In the genomic region with DNA sequence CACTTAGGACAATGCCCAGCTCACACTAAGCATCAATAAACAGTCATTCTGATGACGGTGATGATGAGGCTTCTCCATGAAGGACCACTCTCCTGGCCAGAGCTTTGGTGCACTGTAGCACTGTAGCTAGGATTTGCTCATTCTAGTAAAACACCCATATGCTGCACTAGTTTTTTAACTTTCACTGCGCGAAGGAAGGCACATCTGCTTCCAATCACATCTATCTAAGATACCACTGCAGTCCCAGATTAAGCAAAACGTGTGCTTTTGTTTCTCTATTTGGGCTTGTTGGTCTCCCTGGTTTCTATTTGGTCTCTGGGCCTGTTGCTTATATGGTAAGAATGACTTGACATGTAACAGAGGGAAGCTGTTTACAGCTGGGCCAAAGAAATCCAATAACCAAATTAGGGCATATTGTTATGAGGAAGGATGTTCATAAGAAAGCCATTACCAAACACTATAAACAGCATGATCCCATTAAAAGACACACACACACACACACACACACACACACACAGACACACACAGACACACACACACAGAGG, we compare ENCODE assay signal across 13 cellular contexts.
DNase-seq lines count a peak whose midpoint lies in the region; ATAC-seq and TF ChIP-seq lines count a peak whose summit lies in the region.
"Had no signal": no experiment of that assay in that cellular context is flagged by ENCODE, and none has a peak within 500 bp of the region (broad histone marks: within the 10 kb centered on the region; RNA-seq: fewer than 3 reads in every experiment).

No MANE protein-coding gene starts in this region.

- H3K9ac ChIP-seq in IMR-90 (ENCODE audit: low read depth, low read length) = 0 out of 2 replicates have a peak overlapping the region, but pooled peaks have one; percentile 42

- in situ Hi-C loops in IMR-90 (cut with MboI; ENCODE audit: low sequenced_read_pairs) = no loop called here
- in situ Hi-C loops in transverse colon (cut with MboI; ENCODE audit: low pct_ligation_motif_present in 1 of 4, low pct_unique_long_range_greater_than_20kb in 1 of 4, low sequenced_read_pairs in 3 of 4) = loop anchor here in 2 of 4 donors (10.0 to 25.0 kb wide), 2 partner anchors 412 to 445 kb away; no protein-coding TSS in a partner anchor

- H2BK120ac ChIP-seq in IMR-90 (ENCODE audit: low read depth, low read length) = peak overlapping the region; percentile 62; the same call in 1 of the 2 replicates

- 0 out of 2 replicates have a peak overlapping the region, but pooled peaks have one; percentile 1 for H3K4me2 ChIP-seq in IMR-90 (ENCODE audit: low read depth, low read length)

- H3K27me3 ChIP-seq in IMR-90 (ENCODE audit: control insufficient read depth, insufficient read depth, low read length) (no peaks in the 10 kb centered on the region), left lung (no peaks in the 10 kb centered on the region), transverse colon (no peaks in the 10 kb centered on the region)
- H3K27me3 ChIP-seq: right lobe of liver had no signal

- no TSS peak for BruUV-seq in IMR-90 (replicated peaks; lab: Mats Ljungman, UMichigan)

- peak overlapping the region; percentile 69 for H3K18ac ChIP-seq in IMR-90 (ENCODE audit: low read depth, low read length)

- peak overlapping the region; percentile 74 for H4K5ac ChIP-seq in IMR-90 (ENCODE audit: low read depth, low read length)

- peak overlapping the region; percentile 35 for H2AFZ ChIP-seq in IMR-90 (replicated peaks; ENCODE audit: low read length, poor library complexity)

- TF ChIP-seq CTCF in IMR-90 (conservative IDR thresholded peaks at IDR 0.05; ENCODE audit: low read depth, low read length) = no peak
- TF ChIP-seq CTCF in left lung (IDR thresholded peaks at IDR 0.05) = no peak
- no peak for TF ChIP-seq CTCF in transverse colon (IDR thresholded peaks at IDR 0.05)

- peaks cover 9% of the 10 kb centered on the region for H3K4me1 ChIP-seq in IMR-90 (ENCODE audit: control insufficient read depth, insufficient read depth, low read length)
- peaks cover 0 to 8% of the 10 kb centered on the region in 2 donors for H3K4me1 ChIP-seq in left lung
- H3K4me1 ChIP-seq in transverse colon = peaks cover 0 to 16% (median 0%) of the 10 kb centered on the region in 4 donors
- H3K4me1 ChIP-seq: right lobe of liver had no signal

- POLR2A ChIA-PET in IMR-90 (lab: Charles Lee; ENCODE audit: unreplicated experiment) = no interaction called here

- H3K9me3 ChIP-seq in IMR-90 (ENCODE audit: control insufficient read depth, insufficient read depth, low read length) = no peaks in the 10 kb centered on the region
- no peaks in the 10 kb centered on the region for H3K9me3 ChIP-seq in left lung
- H3K9me3 ChIP-seq in transverse colon = no peaks in the 10 kb centered on the region
- H3K9me3 ChIP-seq: right lobe of liver had no signal

- dilution Hi-C loops in IMR-90 (cut with HindIII; ENCODE audit: low sequenced_read_pairs, unreplicated experiment) = no loop called here

- H3K4ac ChIP-seq in IMR-90 (ENCODE audit: low read depth, low read length) = peak overlapping the region; percentile 78

- peak overlapping the region; percentile 27 for H2BK5ac ChIP-seq in IMR-90 (ENCODE audit: low read depth, low read length, poor library complexity, severe bottlenecking)

- TF ChIP-seq POLR2A in IMR-90 (IDR thresholded peaks at IDR 0.05; ENCODE audit: low read depth, low read length) (no peak), transverse colon (IDR thresholded peaks at IDR 0.05) (no peak)

- H4K91ac ChIP-seq in IMR-90 (ENCODE audit: insufficient read depth, low read depth, low read length) = peak overlapping the region; percentile 3; the same call in 1 of the 2 replicates

- H3K27ac ChIP-seq in IMR-90 (ENCODE audit: insufficient read depth, low read length) = peak overlapping the region; percentile 94; the same call in 1 of the 2 replicates
- peak overlapping the region; percentile 48 to 49 for H3K27ac ChIP-seq in left lung
- H3K27ac ChIP-seq in transverse colon = peak overlapping the region; percentile 63 to 78 (median 70)
- H3K27ac ChIP-seq: epithelial cell of prostate, right lobe of liver had no signal

- H2BK15ac ChIP-seq in IMR-90 (ENCODE audit: low read depth, low read length) = peak overlapping the region; percentile 61; the same call in 2 of the 3 replicates

- H2BK20ac ChIP-seq in IMR-90 (ENCODE audit: low read depth, low read length) = peak overlapping the region; percentile 75

- no peaks in the 10 kb centered on the region for H4K20me1 ChIP-seq in IMR-90 (ENCODE audit: insufficient read depth, low read length)

- CTCF ChIA-PET in IMR-90 (lab: Yijun Ruan, JAX) = no interaction called here

- 0 out of 2 replicates have a peak overlapping the region, but pooled peaks have one; percentile 30 for H3K56ac ChIP-seq in IMR-90 (ENCODE audit: extremely low read depth, insufficient read depth, low read length)

- no peaks in the 10 kb centered on the region for H3K79me1 ChIP-seq in IMR-90 (ENCODE audit: low read depth in 1 of 2, low read length in 2 of 2)

- H2AK9ac ChIP-seq in IMR-90 (replicated peaks; ENCODE audit: low read depth, low read length, poor library complexity) = no peak overlapping the region

- H3K23ac ChIP-seq in IMR-90 (ENCODE audit: low read depth, low read length) = peak overlapping the region; percentile 46; the same call in 1 of the 2 replicates

- 70% methylated on average over 1 of the region's 4 CpGs; no CpG with 5 or more reads in 1 of the 2 experiments for WGBS in IMR-90 (ENCODE audit: extremely low coverage in 2 of 2, insufficient read length in 1 of 2), 2 experiments
- 57 to 76% methylated on average over 3 to 4 of the region's 4 CpGs for WGBS in transverse colon (ENCODE audit: low coverage in 1 of 2), 2 donors

- H3K9me1 ChIP-seq in IMR-90 (ENCODE audit: insufficient read depth, low read length) = peaks cover 12% of the 10 kb centered on the region

- peaks cover 19% of the 10 kb centered on the region for H3K36me3 ChIP-seq in IMR-90 (ENCODE audit: control insufficient read depth, insufficient read depth, low read length)
- H3K36me3 ChIP-seq in left lung = peaks cover 0 to 4% of the 10 kb centered on the region in 2 donors
- H3K36me3 ChIP-seq in transverse colon = peaks cover 0 to 6% (median 0%) of the 10 kb centered on the region in 4 donors
- H3K36me3 ChIP-seq: right lobe of liver had no signal

- no peak overlapping the region for H3K4me3 ChIP-seq in IMR-90 (ENCODE audit: insufficient read depth, low read depth, low read length)
- no peak overlapping the region for H3K4me3 ChIP-seq in left lung
- no peak overlapping the region for H3K4me3 ChIP-seq in transverse colon
- H3K4me3 ChIP-seq: right lobe of liver had no signal

- intact Hi-C loops in IMR-90 (cut with micrococcal nuclease) = loop anchor here (5.0 kb wide), 1 partner anchor 37 kb away; no protein-coding TSS in a partner anchor
- intact Hi-C loops in left lung (cut with DNase I) = no loop called here
- intact Hi-C loops in transverse colon (cut with DNase I; ENCODE audit: low total_unique reads) = no loop called here
- intact Hi-C loops in head of caudate nucleus (cut with DNase I) = no loop called here

- no peak for TF ChIP-seq RAD21 in IMR-90 (IDR thresholded peaks at IDR 0.05; ENCODE audit: low read length)

- peak overlapping the region; percentile 31 to 67; a peak in 3 of 4 replicates for H4K8ac ChIP-seq in IMR-90 (ENCODE audit: low read depth in 2 of 2, low read length in 2 of 2)

- ATAC-seq in IMR-90 (ENCODE audit: low read depth) (peak; percentile 83), left lung (peak; percentile 74), GM18520 (IDR thresholded peaks at IDR 0.05; ENCODE audit: unreplicated experiment) (no peak)
- ATAC-seq: activated CD8-positive, alpha-beta memory T cell treated with anti-CD3 and anti-CD28 coated beads, Interleukin-2, amount 10 ng/mL, durations not matched to agents 7 days and 5 days; left lobe of liver; right lobe of liver had no signal

- TF ChIP-seq EP300 in transverse colon (IDR thresholded peaks at IDR 0.05; ENCODE audit: low read depth) = no peak

- H3K14ac ChIP-seq in IMR-90 (replicated peaks; ENCODE audit: low read depth, low read length) = peak overlapping the region; percentile 61

- peak overlapping the region; percentile 85; the same call in 1 of the 2 replicates for H2AK5ac ChIP-seq in IMR-90 (ENCODE audit: low read depth, low read length)

- DNase-seq in IMR-90 = peak; percentile 83
- DNase-seq in dedifferentiated amniotic fluid mesenchymal stem cell (ENCODE audit: extremely low spot score) = peak; percentile 85
- DNase-seq in left lung = no peak
- DNase-seq in transverse colon = no peak
- DNase-seq in cortex of kidney (lab: John Stamatoyannopoulos, UW) = no peak
- DNase-seq in head of caudate nucleus = no peak
- no peak for DNase-seq in C1 segment of cervical spinal cord (lab: John Stamatoyannopoulos, UW)
- DNase-seq: activated CD8-positive, alpha-beta memory T cell treated with anti-CD3 and anti-CD28 coated beads, Interleukin-2, amount 10 ng/mL, durations not matched to agents 7 days and 5 days; DMS 273 treated with DMSO at 0.1 percent for 48 hours; right lobe of liver had no signal

TF ChIP-seq in IMR-90, 13 proteins besides CTCF, POLR2A, EP300 and RAD21:
- TF ChIP-seq, protein P1, sequence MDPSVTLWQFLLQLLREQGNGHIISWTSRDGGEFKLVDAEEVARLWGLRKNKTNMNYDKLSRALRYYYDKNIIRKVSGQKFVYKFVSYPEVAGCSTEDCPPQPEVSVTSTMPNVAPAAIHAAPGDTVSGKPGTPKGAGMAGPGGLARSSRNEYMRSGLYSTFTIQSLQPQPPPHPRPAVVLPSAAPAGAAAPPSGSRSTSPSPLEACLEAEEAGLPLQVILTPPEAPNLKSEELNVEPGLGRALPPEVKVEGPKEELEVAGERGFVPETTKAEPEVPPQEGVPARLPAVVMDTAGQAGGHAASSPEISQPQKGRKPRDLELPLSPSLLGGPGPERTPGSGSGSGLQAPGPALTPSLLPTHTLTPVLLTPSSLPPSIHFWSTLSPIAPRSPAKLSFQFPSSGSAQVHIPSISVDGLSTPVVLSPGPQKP (IDR thresholded peaks at IDR 0.05; ENCODE audit: borderline replicate concordance, low read depth, low read length) = no peak
- TF ChIP-seq NFE2L2 (IDR thresholded peaks at IDR 0.05; ENCODE audit: low read depth, low read length) (peak; percentile 33; the same call in 1 of the 2 replicates), MXI1 (IDR thresholded peaks at IDR 0.05; ENCODE audit: borderline replicate concordance, low read depth, low read length) (no peak)

Comparison
In these comparisons a context has a peak if more than half of its experiments do, and no peak if none do; other contexts are left out.
1. DNase-seq: peak in IMR-90 (single experiment) and dedifferentiated amniotic fluid mesenchymal stem cell (single experiment); none in left lung (0 of 2), transverse colon (single experiment), cortex of kidney (single experiment), head of caudate nucleus (0 of 42) and C1 segment of cervical spinal cord (0 of 14).
2. Peak in every context shown above with its lines, with median percentiles within 50 percentile points of each other: H3K27ac ChIP-seq.